ENCODE assay signal across 8 cellular contexts in genomic region chr2:43774617-43775016, GRCh38. TPM values are rescaled to one million over a fixed set of nuclear protein-coding genes. Genes with fewer than 3 reads are reported as not detected.
DNase-seq lines count a peak whose midpoint lies in the region; ATAC-seq and TF ChIP-seq lines count a peak whose summit lies in the region.

No MANE protein-coding gene starts in this region.

- peak overlapping the region; percentile 82 to 87 for H3K27ac ChIP-seq in coronary artery
- peak overlapping the region; percentile 67 for H3K27ac ChIP-seq in naive thymus-derived CD4-positive, alpha-beta T cell (ENCODE audit: low read depth, low read length)

- peaks cover 0 to 8% (median 4%) of the 10 kb centered on the region in 5 donors for H3K36me3 Mint-ChIP-seq in naive thymus-derived CD4-positive, alpha-beta T cell

- H3K27me3 ChIP-seq in BE2C = no peaks in the 10 kb centered on the region
- no peaks in the 10 kb centered on the region for H3K27me3 ChIP-seq in Loucy (ENCODE audit: insufficient read depth, low read length, poor library complexity, severe bottlenecking)
- H3K27me3 ChIP-seq in naive thymus-derived CD4-positive, alpha-beta T cell (ENCODE audit: control insufficient read depth in 2 of 2, insufficient read depth in 2 of 2, low read length in 2 of 2) = no peaks in the 10 kb centered on the region

- no peaks in the 10 kb centered on the region for H3K9me2 ChIP-seq in Loucy (replicated peaks; ENCODE audit: low read depth, low read length)

- no peaks in the 10 kb centered on the region for H3K79me2 ChIP-seq in Loucy (ENCODE audit: insufficient read depth, low read length)

- peak overlapping the region; percentile 85 for H3K4me2 ChIP-seq in Loucy (ENCODE audit: low read depth, low read length, poor library complexity, severe bottlenecking)

- H3K4me1 Mint-ChIP-seq in naive thymus-derived CD4-positive, alpha-beta T cell = peaks cover 10 to 21% (median 13%) of the 10 kb centered on the region in 7 donors

- DNase-seq in BE2C = no peak
- no peak for DNase-seq in coronary artery (ENCODE audit: low spot score)
- no peak for DNase-seq in naive thymus-derived CD4-positive, alpha-beta T cell
- no peak for DNase-seq in stimulated activated CD4-positive, alpha-beta T cell treated with anti-CD3 and anti-CD28 coated beads, Interleukin-4, amount 100 ng/mL, for 24 hours
- no peak for DNase-seq in NOMO-1 treated with DMSO at 0.1 percent for 48 hours (lab: John Stamatoyannopoulos, UW; ENCODE audit: unreplicated experiment)
- no peak for DNase-seq in RPMI8226
- no peak for DNase-seq in posterior vena cava (ENCODE audit: low spot score)

- no peak for ATAC-seq in naive thymus-derived CD4-positive, alpha-beta T cell

- POLR2A ChIA-PET in naive thymus-derived CD4-positive, alpha-beta T cell (lab: Charles Lee) = no interaction called here

- intact Hi-C loops in naive thymus-derived CD4-positive, alpha-beta T cell (cut with micrococcal nuclease) = loop anchor here (1.0 to 10.0 kb wide), 9 partner anchors 137 to 1412 kb away; partner anchors contain the start of genes CAMKMT (in 2 of the 2), PLEKHH2 (in 2 of the 2), PPM1B (in 2 of the 2) and PREPL (in 2 of the 2)
- intact Hi-C loops in posterior vena cava (cut with DNase I) = no loop called here

- H3K4me3 Mint-ChIP-seq in naive thymus-derived CD4-positive, alpha-beta T cell = peak overlapping the region; percentile 92 to 99 (median 96)

- no peaks in the 10 kb centered on the region for H3F3A ChIP-seq in Loucy (ENCODE audit: low read depth)

- no peaks in the 10 kb centered on the region for H3K9me3 Mint-ChIP-seq in naive thymus-derived CD4-positive, alpha-beta T cell

- H3K27ac Mint-ChIP-seq in naive thymus-derived CD4-positive, alpha-beta T cell = peak overlapping the region in 7 of 9 donors; percentile 7 to 86 (median 72)

- H3K27me3 Mint-ChIP-seq in naive thymus-derived CD4-positive, alpha-beta T cell = peaks cover 0 to 4% (median 0%) of the 10 kb centered on the region in 5 donors

- no peaks in the 10 kb centered on the region for H4K20me1 ChIP-seq in Loucy (ENCODE audit: insufficient read depth, low read length, poor library complexity, severe bottlenecking)

- H3K36me3 ChIP-seq in BE2C (no peaks in the 10 kb centered on the region), Loucy (ENCODE audit: insufficient read depth, low read length) (no peaks in the 10 kb centered on the region)
- no peaks in the 10 kb centered on the region for H3K36me3 ChIP-seq in naive thymus-derived CD4-positive, alpha-beta T cell (ENCODE audit: control insufficient read depth in 2 of 3, insufficient read depth in 3 of 3, low read length in 3 of 3)

- H3K4me3 ChIP-seq in BE2C (ENCODE audit: low read depth, low read length) (peak overlapping the region; percentile 79), Loucy (ENCODE audit: low read length, poor library complexity, severe bottlenecking) (peak overlapping the region; percentile 91), coronary artery (peak overlapping the region; percentile 80)
- H3K4me3 ChIP-seq in naive thymus-derived CD4-positive, alpha-beta T cell (ENCODE audit: low read length) = peak overlapping the region; percentile 75

- peak overlapping the region; percentile 56 for H3K9ac ChIP-seq in Loucy (ENCODE audit: low read depth, low read length, poor library complexity, severe bottlenecking)

- CTCF ChIA-PET in naive thymus-derived CD4-positive, alpha-beta T cell (lab: Charles Lee) = no interaction called here

- no peaks in the 10 kb centered on the region for H3K9me3 ChIP-seq in BE2C
- no peaks in the 10 kb centered on the region for H3K9me3 ChIP-seq in Loucy (ENCODE audit: insufficient read depth, low read depth, low read length)
- no peaks in the 10 kb centered on the region for H3K9me3 ChIP-seq in naive thymus-derived CD4-positive, alpha-beta T cell (ENCODE audit: control insufficient read depth in 2 of 3, low read length in 3 of 3)

- H3K4me1 ChIP-seq in BE2C = no peaks in the 10 kb centered on the region
- peaks cover 8% of the 10 kb centered on the region for H3K4me1 ChIP-seq in Loucy (ENCODE audit: insufficient read depth, low read length, poor library complexity, severe bottlenecking)
- no peaks in the 10 kb centered on the region for H3K4me1 ChIP-seq in naive thymus-derived CD4-positive, alpha-beta T cell (ENCODE audit: control insufficient read depth in 2 of 2, insufficient read depth in 2 of 2, low read length in 2 of 2)

- TF ChIP-seq CTCF in BE2C (IDR thresholded peaks at IDR 0.05; ENCODE audit: low read depth, low read length) (no peak), Loucy (conservative IDR thresholded peaks at IDR 0.05; ENCODE audit: low read length) (no peak), coronary artery (IDR thresholded peaks at IDR 0.05) (no peak)

- H2AFZ ChIP-seq in Loucy (ENCODE audit: low read length) = peak overlapping the region; percentile 99

RNA-seq across cellular contexts. Expression of gene DYNC2LI1, which starts 0.8 kb away (rescaled TPM):
- 4.5 TPM for polyA plus RNA-seq in BE2C (2012; ENCODE audit: insufficient read depth, insufficient read length, low read depth)
- total RNA-seq in naive thymus-derived CD4-positive, alpha-beta T cell = 1 to 10 TPM; 1.9 to 6.1 (median 5.1) TPM
- 1 to 10 TPM; 5.6 to 7.8 TPM for polyA plus RNA-seq in naive thymus-derived CD4-positive, alpha-beta T cell
- 10 to 100 TPM in 1 of 2 donors, 1 to 10 TPM in 1; 9.2 to 18.3 TPM for total RNA-seq in posterior vena cava

Comparison
In these comparisons a context has a peak if more than half of its experiments do, and no peak if none do; other contexts are left out.
1. intact Hi-C loops: an anchor here in naive thymus-derived CD4-positive, alpha-beta T cell (1.0 to 10.0 kb wide); none called in posterior vena cava.